Comparison of ENCODE assay signal across 7 cellular contexts in the genomic region with DNA sequence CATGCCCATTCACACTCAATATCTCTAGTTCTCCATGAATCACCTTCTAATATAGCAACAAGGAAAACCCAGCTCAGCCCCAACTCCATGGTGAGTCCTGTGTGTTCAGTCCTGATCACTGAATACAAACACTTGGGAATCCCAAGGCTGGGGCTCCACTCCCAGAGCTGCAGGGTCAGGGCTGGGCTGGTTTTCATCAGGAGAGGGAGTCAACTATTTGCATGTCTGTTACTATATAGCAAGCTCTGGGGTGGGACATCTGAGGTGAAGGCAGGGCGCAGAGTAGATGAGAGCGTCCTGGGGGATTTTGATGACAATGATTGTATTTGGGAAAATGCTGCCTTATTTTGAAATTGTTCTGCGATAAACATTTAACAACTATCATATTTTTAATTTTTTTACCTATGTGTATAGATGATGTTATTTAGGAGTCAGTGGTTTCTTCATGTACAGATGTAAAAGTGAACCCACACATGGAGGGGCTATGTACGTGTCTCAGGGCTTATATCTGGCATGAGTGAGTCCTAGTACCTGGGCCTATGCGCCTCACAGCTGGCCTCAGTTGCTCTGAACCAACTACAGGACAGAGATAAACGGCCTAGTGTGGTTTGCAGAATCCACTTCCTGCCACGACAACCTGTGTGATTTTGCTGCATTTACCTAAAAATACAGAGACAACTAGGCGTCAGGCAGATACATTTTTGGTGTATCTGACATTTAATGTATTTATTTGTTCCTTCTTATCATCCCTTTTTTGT.
DNase-seq lines count a peak whose midpoint lies in the region; ATAC-seq lines count a peak whose summit lies in the region.
"Not testable (repeated sequence)": the region's sequence is repeated elsewhere in the genome, so short reads cannot be mapped to it uniquely, and the experiment has no call there.

No MANE protein-coding gene starts in this region.

- not testable (repeated sequence) for H3K36me3 ChIP-seq in BLaER1 treated with 17β-estradiol and CSF1 and Interleukin-3, amounts not matched to agents 10 nM and 100 nM

- not testable (repeated sequence) for H3K36me3 Mint-ChIP-seq in activated CD4-positive, alpha-beta T cell treated with anti-CD3 and anti-CD28 coated beads, Interleukin-2, amount 10 ng/mL, durations not matched to agents 7 days and 5 days (ENCODE audit: low read depth); activated naive CD8-positive, alpha-beta T cell treated with anti-CD3 and anti-CD28 coated beads, Interleukin-2, amount 10 ng/mL, durations not matched to agents 7 days and 5 days; naive thymus-derived CD8-positive, alpha-beta T cell; stimulated activated naive B cell treated with anti-CD40 and anti-IgM and Interleukin-4, amounts not matched to agents 10 μg/mL and 1 μg/mL and 100 μg/mL, for 72 hours

- not testable (repeated sequence) for H3K27me3 ChIP-seq in BLaER1 treated with 17β-estradiol and CSF1 and Interleukin-3, amounts not matched to agents 10 nM and 100 nM

- not testable (repeated sequence) for H3K4me3 Mint-ChIP-seq in activated CD4-positive, alpha-beta T cell treated with anti-CD3 and anti-CD28 coated beads, Interleukin-2, amount 10 ng/mL, durations not matched to agents 7 days and 5 days; stimulated activated naive B cell treated with anti-CD40 and anti-IgM and Interleukin-4, amounts not matched to agents 10 μg/mL and 1 μg/mL and 100 μg/mL, for 72 hours
- peak overlapping the region; percentile 26 for H3K4me3 Mint-ChIP-seq in activated naive CD8-positive, alpha-beta T cell treated with anti-CD3 and anti-CD28 coated beads, Interleukin-2, amount 10 ng/mL, durations not matched to agents 7 days and 5 days
- H3K4me3 Mint-ChIP-seq in naive thymus-derived CD8-positive, alpha-beta T cell: peak overlapping the region in 4 of 10 donors; percentile 14 to 50 (median 32)

- peak overlapping the region in 1 of 11 experiments; percentile 44; a peak in 1 of 22 replicates for H3K9ac ChIP-seq in BLaER1 treated with 17β-estradiol and CSF1 and Interleukin-3, amounts not matched to agents 10 nM and 100 nM

- H3K9me3 ChIP-seq in BLaER1 treated with 17β-estradiol and CSF1 and Interleukin-3, amounts not matched to agents 10 nM and 100 nM (replicated peaks in 1 of 11): not testable (repeated sequence)

- peak overlapping the region in 1 of 11 experiments; percentile 19; a peak in 1 of 22 replicates for H3K27ac ChIP-seq in BLaER1 treated with 17β-estradiol and CSF1 and Interleukin-3, amounts not matched to agents 10 nM and 100 nM

- H3K27me3 Mint-ChIP-seq in activated CD4-positive, alpha-beta T cell treated with anti-CD3 and anti-CD28 coated beads, Interleukin-2, amount 10 ng/mL, durations not matched to agents 7 days and 5 days: peaks cover 26% of the 10 kb centered on the region
- peaks cover 51% of the 10 kb centered on the region for H3K27me3 Mint-ChIP-seq in activated naive CD8-positive, alpha-beta T cell treated with anti-CD3 and anti-CD28 coated beads, Interleukin-2, amount 10 ng/mL, durations not matched to agents 7 days and 5 days
- H3K27me3 Mint-ChIP-seq in naive thymus-derived CD8-positive, alpha-beta T cell: peaks cover 0 to 10% (median 0%) of the 10 kb centered on the region in 5 donors
- H3K27me3 Mint-ChIP-seq in stimulated activated naive B cell treated with anti-CD40 and anti-IgM and Interleukin-4, amounts not matched to agents 10 μg/mL and 1 μg/mL and 100 μg/mL, for 72 hours: not testable (repeated sequence)

- H3K4me1 Mint-ChIP-seq in activated CD4-positive, alpha-beta T cell treated with anti-CD3 and anti-CD28 coated beads, Interleukin-2, amount 10 ng/mL, durations not matched to agents 7 days and 5 days: peaks cover 23% of the 10 kb centered on the region
- H3K4me1 Mint-ChIP-seq in activated naive CD8-positive, alpha-beta T cell treated with anti-CD3 and anti-CD28 coated beads, Interleukin-2, amount 10 ng/mL, durations not matched to agents 7 days and 5 days: peaks cover 24% of the 10 kb centered on the region
- peaks cover 11 to 33% (median 23%) of the 10 kb centered on the region in 4 donors for H3K4me1 Mint-ChIP-seq in naive thymus-derived CD8-positive, alpha-beta T cell
- peaks cover 5 to 12% of the 10 kb centered on the region in 2 donors for H3K4me1 Mint-ChIP-seq in stimulated activated naive B cell treated with anti-CD40 and anti-IgM and Interleukin-4, amounts not matched to agents 10 μg/mL and 1 μg/mL and 100 μg/mL, for 72 hours

- H3K4me1 ChIP-seq in BLaER1 treated with 17β-estradiol and CSF1 and Interleukin-3, amounts not matched to agents 10 nM and 100 nM: peaks cover 0 to 36% (median 25%) of the 10 kb centered on the region in 10 experiments; a peak in 15 of 20 replicates

- not testable (repeated sequence) for H3K4me3 ChIP-seq in BLaER1 treated with 17β-estradiol and CSF1 and Interleukin-3, amounts not matched to agents 10 nM and 100 nM; Jurkat, Clone E6-1 (ENCODE audit: low read length)

- not testable (repeated sequence) for H3K27ac Mint-ChIP-seq in activated CD4-positive, alpha-beta T cell treated with anti-CD3 and anti-CD28 coated beads, Interleukin-2, amount 10 ng/mL, durations not matched to agents 7 days and 5 days; activated naive CD8-positive, alpha-beta T cell treated with anti-CD3 and anti-CD28 coated beads, Interleukin-2, amount 10 ng/mL, durations not matched to agents 7 days and 5 days
- H3K27ac Mint-ChIP-seq in naive thymus-derived CD8-positive, alpha-beta T cell: peak overlapping the region in 6 of 10 donors; percentile 21 to 83 (median 74)
- H3K27ac Mint-ChIP-seq in stimulated activated naive B cell treated with anti-CD40 and anti-IgM and Interleukin-4, amounts not matched to agents 10 μg/mL and 1 μg/mL and 100 μg/mL, for 72 hours: peak overlapping the region; percentile 47

- POLR2A ChIA-PET in activated CD4-positive, alpha-beta T cell treated with anti-CD3 and anti-CD28 coated beads, Interleukin-2, amount 10 ng/mL, durations not matched to agents 7 days and 5 days (lab: Charles Lee); activated naive CD8-positive, alpha-beta T cell treated with anti-CD3 and anti-CD28 coated beads, Interleukin-2, amount 10 ng/mL, durations not matched to agents 7 days and 5 days (lab: Charles Lee); naive thymus-derived CD8-positive, alpha-beta T cell (lab: Charles Lee): not testable (repeated sequence)

- peak; percentile 91 for DNase-seq in Jurkat, Clone E6-1 (ENCODE audit: low read depth, low spot score)
- DNase-seq in NCI-H526 treated with DMSO at 0.1 percent for 48 hours (lab: John Stamatoyannopoulos, UW): peak; percentile 15
- peak; percentile 28 for DNase-seq in activated CD4-positive, alpha-beta T cell treated with anti-CD3 and anti-CD28 coated beads, Interleukin-2, amount 10 ng/mL, durations not matched to agents 7 days and 5 days
- DNase-seq in activated naive CD8-positive, alpha-beta T cell treated with anti-CD3 and anti-CD28 coated beads, Interleukin-2, amount 10 ng/mL, durations not matched to agents 7 days and 5 days; naive thymus-derived CD8-positive, alpha-beta T cell; stimulated activated naive B cell treated with anti-CD40 and anti-IgM and Interleukin-4, amounts not matched to agents 10 μg/mL and 1 μg/mL and 100 μg/mL, for 72 hours: not testable (repeated sequence)

- not testable (repeated sequence) for H3K9me3 Mint-ChIP-seq in activated CD4-positive, alpha-beta T cell treated with anti-CD3 and anti-CD28 coated beads, Interleukin-2, amount 10 ng/mL, durations not matched to agents 7 days and 5 days; activated naive CD8-positive, alpha-beta T cell treated with anti-CD3 and anti-CD28 coated beads, Interleukin-2, amount 10 ng/mL, durations not matched to agents 7 days and 5 days; naive thymus-derived CD8-positive, alpha-beta T cell; stimulated activated naive B cell treated with anti-CD40 and anti-IgM and Interleukin-4, amounts not matched to agents 10 μg/mL and 1 μg/mL and 100 μg/mL, for 72 hours

- not testable (repeated sequence) for H4K20me1 ChIP-seq in BLaER1 treated with 17β-estradiol and CSF1 and Interleukin-3, amounts not matched to agents 10 nM and 100 nM

- H3K4me2 ChIP-seq in BLaER1 treated with 17β-estradiol and CSF1 and Interleukin-3, amounts not matched to agents 10 nM and 100 nM: peak overlapping the region in 8 of 11 experiments; percentile 37 to 84 (median 66); a peak in 15 of 22 replicates

- CTCF ChIA-PET in activated CD4-positive, alpha-beta T cell treated with anti-CD3 and anti-CD28 coated beads, Interleukin-2, amount 10 ng/mL, durations not matched to agents 7 days and 5 days (lab: Charles Lee): interaction anchor here (1.4 to 2.0 kb wide), 2 partner anchors 12 to 287 kb away, joined by 6 read pairs; no protein-coding TSS in a partner anchor

- not testable (repeated sequence) for ATAC-seq in activated naive CD8-positive, alpha-beta T cell treated with anti-CD3 and anti-CD28 coated beads, Interleukin-2, amount 10 ng/mL, durations not matched to agents 7 days and 5 days (ENCODE audit: low read depth); naive thymus-derived CD8-positive, alpha-beta T cell; stimulated activated naive B cell treated with anti-CD40 and anti-IgM and Interleukin-4, amounts not matched to agents 10 μg/mL and 1 μg/mL and 100 μg/mL, for 72 hours (replicated peaks)
